ENCODE assay signal across 9 cellular contexts in the genomic region with DNA sequence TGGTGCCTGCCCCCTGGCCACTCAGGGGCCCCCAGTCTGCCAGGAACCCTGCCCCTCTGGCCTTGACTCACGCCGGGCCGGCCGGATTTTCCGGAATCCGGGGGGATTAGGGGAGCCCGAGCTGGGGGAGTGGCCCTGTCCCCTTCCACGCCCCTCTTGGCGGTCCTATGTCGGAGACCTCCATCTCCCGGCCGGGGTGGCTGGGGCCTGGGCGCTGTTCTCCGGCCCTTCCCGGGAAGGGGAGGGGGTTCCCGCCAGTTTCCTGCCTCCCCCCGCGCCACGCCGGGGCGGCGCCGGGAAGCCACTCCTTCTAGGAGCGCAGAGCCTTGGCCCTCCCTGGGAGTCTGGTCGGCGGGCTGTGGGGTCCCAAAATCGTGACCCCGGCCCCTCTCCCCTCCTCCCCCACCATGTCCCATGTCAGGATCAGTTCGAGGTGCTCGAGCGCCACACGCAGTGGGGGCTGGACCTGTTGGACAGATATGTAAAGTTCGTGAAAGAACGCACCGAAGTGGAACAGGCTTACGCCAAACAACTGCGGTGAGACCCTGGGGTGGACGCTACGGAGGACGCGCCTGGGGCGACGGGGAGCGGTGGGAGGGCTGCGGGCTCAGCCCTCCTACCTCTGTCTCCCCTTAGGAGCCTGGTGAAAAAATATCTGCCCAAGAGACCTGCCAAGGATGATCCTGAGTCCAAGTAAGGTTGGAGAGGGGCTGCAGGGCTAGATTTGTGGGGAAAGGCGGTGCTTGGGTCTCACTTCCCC. TPM values are rescaled to one million over a fixed set of nuclear protein-coding genes. Genes with fewer than 3 reads are reported as not detected.
DNase-seq lines count a peak whose midpoint lies in the region; FAIRE-seq and TF ChIP-seq lines count a peak whose summit lies in the region.
"Had no signal": no experiment of that assay in that cellular context is flagged by ENCODE, and none has a peak within 500 bp of the region (broad histone marks: within the 10 kb centered on the region; RNA-seq: fewer than 3 reads in every experiment).

No MANE protein-coding gene starts in this region.

- peaks cover 29% of the 10 kb centered on the region for H3K4me1 ChIP-seq in OCI-LY3 (ENCODE audit: low read length)
- H3K4me1 ChIP-seq in stomach smooth muscle (ENCODE audit: control insufficient read depth, insufficient read depth, low read length) = peaks cover 67% of the 10 kb centered on the region

- H3K27ac ChIP-seq in OCI-LY3 (ENCODE audit: low read length) = peak overlapping the region; percentile 91
- peak overlapping the region; percentile 75 for H3K27ac ChIP-seq in stomach smooth muscle (ENCODE audit: low read length)
- H3K27ac ChIP-seq: 22Rv1 had no signal

- peaks cover 41% of the 10 kb centered on the region for H4K20me1 ChIP-seq in OCI-LY3 (ENCODE audit: insufficient read depth, low read length)

- no peaks in the 10 kb centered on the region for H3K27me3 ChIP-seq in OCI-LY3 (ENCODE audit: low read depth, low read length)
- no peaks in the 10 kb centered on the region for H3K27me3 ChIP-seq in bronchial epithelial cell (ENCODE audit: control insufficient read depth, insufficient read depth, low read length)
- H3K27me3 ChIP-seq in stomach smooth muscle (ENCODE audit: control insufficient read depth in 1 of 2, insufficient read depth in 2 of 2, low read length in 2 of 2) = no peaks in the 10 kb centered on the region

- H3K9me3 ChIP-seq in OCI-LY3 (ENCODE audit: insufficient read depth, low read length) = no peaks in the 10 kb centered on the region
- H3K9me3 ChIP-seq in stomach smooth muscle (ENCODE audit: control insufficient read depth in 2 of 2, low read length in 2 of 2) = no peaks in the 10 kb centered on the region

- H3K36me3 ChIP-seq in OCI-LY3 (replicated peaks; ENCODE audit: low read depth, low read length) = peaks cover 47% of the 10 kb centered on the region
- peaks cover 23% of the 10 kb centered on the region for H3K36me3 ChIP-seq in bronchial epithelial cell (ENCODE audit: control insufficient read depth, insufficient read depth, low read length)
- H3K36me3 ChIP-seq in stomach smooth muscle (ENCODE audit: control insufficient read depth in 2 of 2, insufficient read depth in 2 of 2, low read length in 2 of 2) = no peaks in the 10 kb centered on the region

- peak overlapping the region; percentile 95 for H3K9ac ChIP-seq in OCI-LY3 (ENCODE audit: low read length)
- H3K9ac ChIP-seq in stomach smooth muscle (ENCODE audit: low read length in 2 of 2) = peak overlapping the region; percentile 69 to 75

- TF ChIP-seq CTCF in OCI-LY3 (IDR thresholded peaks at IDR 0.05; ENCODE audit: low read depth, low read length) (no peak), bronchial epithelial cell (IDR thresholded peaks at IDR 0.05; ENCODE audit: insufficient read depth, low read length, severe bottlenecking) (no peak)

- no peak overlapping the region for H2AFZ ChIP-seq in OCI-LY3 (ENCODE audit: low read depth, low read length)

- peak overlapping the region; percentile 94 for H3K4me3 ChIP-seq in OCI-LY3 (ENCODE audit: low read length)
- peak overlapping the region; percentile 94 for H3K4me3 ChIP-seq in bronchial epithelial cell (ENCODE audit: low read depth, low read length)
- peak overlapping the region; percentile 78 to 88 for H3K4me3 ChIP-seq in stomach smooth muscle (ENCODE audit: low read length in 2 of 2)

- no peak for FAIRE-seq in bronchial epithelial cell (lab: Jason Lieb, UNC)

- H3K4me2 ChIP-seq in OCI-LY3 (ENCODE audit: low read length) = peak overlapping the region; percentile 89

- H3K79me2 ChIP-seq in OCI-LY3 (ENCODE audit: low read length) = peaks cover 60% of the 10 kb centered on the region

- DNase-seq in DMS79 treated with DMSO at 0.1 percent for 48 hours (lab: John Stamatoyannopoulos, UW) (peak; percentile 10), DMS79 (lab: John Stamatoyannopoulos, UW) (no peak), bronchial epithelial cell (ENCODE audit: low read depth) (peak; percentile 37), left kidney (ENCODE audit: low read depth, low spot score) (peak; percentile 68), NCI-H1930 (lab: John Stamatoyannopoulos, UW) (no peak), kidney glomerular epithelial cell (lab: John Stamatoyannopoulos, UW) (no peak)

RNA-seq across cellular contexts. Expression of a gene that starts 1.3 kb away (rescaled TPM):
- 67.7 and 79.5 TPM in 2 replicates for total RNA-seq in bronchial epithelial cell

RNA-seq across cellular contexts. Expression of a gene that starts 3.4 kb away (rescaled TPM):
- total RNA-seq in bronchial epithelial cell = 87.7 and 99.0 TPM in 2 replicates

RNA-seq across cellular contexts. Expression of a gene that starts 20.3 kb away (rescaled TPM):
- 1.3 and 4.1 TPM in 2 replicates for total RNA-seq in bronchial epithelial cell

RNA-seq across cellular contexts. Expression of a gene that starts 26.5 kb away (rescaled TPM):
- 69.6 and 88.5 TPM in 2 replicates for total RNA-seq in bronchial epithelial cell

RNA-seq across cellular contexts. Expression of a gene that starts 31.7 kb away (rescaled TPM):
- 0.51 and 0.53 TPM in 2 replicates for total RNA-seq in bronchial epithelial cell

Comparison
In these comparisons a context has a peak if more than half of its experiments do, and no peak if none do; other contexts are left out.
1. DNase-seq: peak in DMS79 treated with DMSO at 0.1 percent for 48 hours (single experiment), bronchial epithelial cell (single experiment) and left kidney (single experiment); none in DMS79 (single experiment), NCI-H1930 (0 of 2) and kidney glomerular epithelial cell (single experiment).
2. Peak in every context shown above with its lines, with median percentiles within 50 percentile points of each other: H3K4me3 ChIP-seq.